ENCODE assay signal across 2 cellular contexts in the genomic region with DNA sequence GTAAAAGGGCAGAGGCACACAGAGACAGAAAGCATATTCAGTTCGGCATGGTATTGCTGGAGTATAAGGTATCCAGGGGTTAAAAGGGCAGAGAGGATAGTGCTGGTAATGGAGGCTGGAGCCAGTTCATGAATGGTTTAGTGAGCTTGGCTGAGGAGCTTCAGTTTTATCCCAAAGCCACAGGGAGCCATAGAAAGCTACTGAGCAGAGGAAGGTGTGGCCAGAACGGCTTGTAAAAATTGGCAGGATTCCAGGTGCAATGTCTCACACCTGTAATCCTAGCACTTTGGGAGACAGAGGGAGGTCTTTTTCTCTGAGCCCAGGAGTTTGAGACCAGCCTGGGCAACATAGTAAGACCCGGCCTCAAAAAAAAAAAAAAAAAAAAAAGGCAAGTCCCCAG.
TF ChIP-seq lines count a peak whose summit lies in the region.

No MANE protein-coding gene starts in this region.

TF ChIP-seq in HEK293, 187 proteins besides CTCF, POLR2A, EP300 and RAD21 (continued from another document and continues in another):
- TF ChIP-seq SP7 (tag by site-specific recombination; IDR thresholded peaks at IDR 0.05) (peak; percentile 34; the same call in 1 of the 2 replicates), ZNF16 (tag by site-specific recombination; IDR thresholded peaks at IDR 0.05; ENCODE audit: low read depth) (peak; percentile 80), OSR2 (tag by site-specific recombination; IDR thresholded peaks at IDR 0.05) (0 out of 2 replicates have a peak, but pooled peaks have one; percentile 36), ZNF549 (tag by site-specific recombination; IDR thresholded peaks at IDR 0.05) (peak; percentile 80), KLF9 (tag by site-specific recombination; IDR thresholded peaks at IDR 0.05; ENCODE audit: low read depth) (peak; percentile 35; the same call in 1 of the 2 replicates), ZNF133 (tag by site-specific recombination; IDR thresholded peaks at IDR 0.05) (no peak), ZNF121 (tag by site-specific recombination; IDR thresholded peaks at IDR 0.05) (peak; percentile 45; the same call in 1 of the 2 replicates), ZNF175 (tag by site-specific recombination; IDR thresholded peaks at IDR 0.05) (no peak), ZNF394 (tag by site-specific recombination; IDR thresholded peaks at IDR 0.05; ENCODE audit: borderline replicate concordance) (no peak), ZNF341 (tag by site-specific recombination; IDR thresholded peaks at IDR 0.05; ENCODE audit: low read depth) (no peak), KLF10 (tag by site-specific recombination; IDR thresholded peaks at IDR 0.05) (no peak), EGR2 (tag by site-specific recombination; IDR thresholded peaks at IDR 0.05; ENCODE audit: low read depth) (no peak), ZBTB10 (tag by site-specific recombination; IDR thresholded peaks at IDR 0.05) (no peak), GLIS1 (tag by site-specific recombination; IDR thresholded peaks at IDR 0.05) (peak; percentile 68), ZNF398 (tag by site-specific recombination; IDR thresholded peaks at IDR 0.05) (no peak), PRDM10 (tag by site-specific recombination; IDR thresholded peaks at IDR 0.05) (0 out of 2 replicates have a peak, but pooled peaks have one; percentile 13), ZNF132 (tag by site-specific recombination; IDR thresholded peaks at IDR 0.05; ENCODE audit: borderline replicate concordance) (no peak)
- TF ChIP-seq, protein P1, sequence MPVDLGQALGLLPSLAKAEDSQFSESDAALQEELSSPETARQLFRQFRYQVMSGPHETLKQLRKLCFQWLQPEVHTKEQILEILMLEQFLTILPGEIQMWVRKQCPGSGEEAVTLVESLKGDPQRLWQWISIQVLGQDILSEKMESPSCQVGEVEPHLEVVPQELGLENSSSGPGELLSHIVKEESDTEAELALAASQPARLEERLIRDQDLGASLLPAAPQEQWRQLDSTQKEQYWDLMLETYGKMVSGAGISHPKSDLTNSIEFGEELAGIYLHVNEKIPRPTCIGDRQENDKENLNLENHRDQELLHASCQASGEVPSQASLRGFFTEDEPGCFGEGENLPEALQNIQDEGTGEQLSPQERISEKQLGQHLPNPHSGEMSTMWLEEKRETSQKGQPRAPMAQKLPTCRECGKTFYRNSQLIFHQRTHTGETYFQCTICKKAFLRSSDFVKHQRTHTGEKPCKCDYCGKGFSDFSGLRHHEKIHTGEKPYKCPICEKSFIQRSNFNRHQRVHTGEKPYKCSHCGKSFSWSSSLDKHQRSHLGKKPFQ (tag by site-specific recombination; IDR thresholded peaks at IDR 0.05), result no peak

TF ChIP-seq in H1, 55 proteins besides CTCF, POLR2A, EP300 and RAD21 (continued from another document):
- 0 out of 2 replicates have a peak, but pooled peaks have one; percentile 49 for TF ChIP-seq KDM1A (IDR thresholded peaks at IDR 0.05; ENCODE audit: borderline replicate concordance, low read length)
